In genomic region chr20:62921119-62921687, GRCh38 we compare ENCODE assay signal across 1 cellular context.
TF ChIP-seq lines count a peak whose summit lies in the region.

No MANE protein-coding gene starts in this region.

TF ChIP-seq in SK-N-SH treated with all-trans-retinoic acid at 6 μM for 48 hours, 23 proteins besides CTCF, POLR2A, EP300 and RAD21 (continued from another document):
- TF ChIP-seq CREB5 (CRISPR knock-in tag; IDR thresholded peaks at IDR 0.05; ENCODE audit: low read depth) = no peak
- TF ChIP-seq GLIS3 (CRISPR knock-in tag; IDR thresholded peaks at IDR 0.05) = no peak
- TF ChIP-seq, protein P1, sequence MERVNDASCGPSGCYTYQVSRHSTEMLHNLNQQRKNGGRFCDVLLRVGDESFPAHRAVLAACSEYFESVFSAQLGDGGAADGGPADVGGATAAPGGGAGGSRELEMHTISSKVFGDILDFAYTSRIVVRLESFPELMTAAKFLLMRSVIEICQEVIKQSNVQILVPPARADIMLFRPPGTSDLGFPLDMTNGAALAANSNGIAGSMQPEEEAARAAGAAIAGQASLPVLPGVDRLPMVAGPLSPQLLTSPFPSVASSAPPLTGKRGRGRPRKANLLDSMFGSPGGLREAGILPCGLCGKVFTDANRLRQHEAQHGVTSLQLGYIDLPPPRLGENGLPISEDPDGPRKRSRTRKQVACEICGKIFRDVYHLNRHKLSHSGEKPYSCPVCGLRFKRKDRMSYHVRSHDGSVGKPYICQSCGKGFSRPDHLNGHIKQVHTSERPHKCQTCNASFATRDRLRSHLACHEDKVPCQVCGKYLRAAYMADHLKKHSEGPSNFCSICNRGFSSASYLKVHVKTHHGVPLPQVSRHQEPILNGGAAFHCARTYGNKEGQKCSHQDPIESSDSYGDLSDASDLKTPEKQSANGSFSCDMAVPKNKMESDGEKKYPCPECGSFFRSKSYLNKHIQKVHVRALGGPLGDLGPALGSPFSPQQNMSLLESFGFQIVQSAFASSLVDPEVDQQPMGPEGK (CRISPR knock-in tag; IDR thresholded peaks at IDR 0.05; ENCODE audit: borderline replicate concordance) = no peak
- no peak for TF ChIP-seq SNAI2 (CRISPR knock-in tag; IDR thresholded peaks at IDR 0.05)
- no peak for TF ChIP-seq TOX (CRISPR knock-in tag; IDR thresholded peaks at IDR 0.05; ENCODE audit: borderline replicate concordance)
